ENCODE assay signal across 21 cellular contexts in the genomic region with DNA sequence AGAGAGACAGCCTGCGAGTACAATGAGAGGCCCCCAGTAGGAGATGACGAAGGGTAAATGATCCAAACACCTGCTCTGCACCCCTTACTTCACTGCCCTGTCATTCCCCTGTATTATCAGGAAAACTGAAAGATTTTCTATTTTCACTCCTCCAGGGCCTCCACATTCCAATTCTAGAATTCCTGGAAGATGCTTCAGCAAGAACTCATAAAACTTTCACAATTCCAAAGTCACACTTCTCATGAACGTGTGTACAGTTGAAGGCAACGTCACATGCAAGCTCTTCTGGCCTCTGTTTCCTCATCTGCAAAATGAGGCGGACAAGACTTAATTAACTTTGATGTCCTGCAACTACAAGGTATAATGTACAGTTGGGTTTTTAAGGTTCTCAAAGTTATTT.
DNase-seq lines count a peak whose midpoint lies in the region; ATAC-seq lines count a peak whose summit lies in the region.
"Had no signal": no experiment of that assay in that cellular context is flagged by ENCODE, and none has a peak within 500 bp of the region (broad histone marks: within the 10 kb centered on the region; RNA-seq: fewer than 3 reads in every experiment).

No MANE protein-coding gene starts in this region.

- H3K36me3 ChIP-seq in mesenchymal stem cell (ENCODE audit: control insufficient read depth in 1 of 2, insufficient read depth in 2 of 2, low read depth in 1 of 2, low read length in 2 of 2) (no peaks in the 10 kb centered on the region), skeletal muscle tissue (ENCODE audit: control insufficient read depth in 3 of 3, insufficient read depth in 3 of 3, low read length in 3 of 3) (no peaks in the 10 kb centered on the region)
- H3K36me3 ChIP-seq: thyroid gland, WERI-Rb-1 had no signal

- no peak overlapping the region for H2AK5ac ChIP-seq in mesenchymal stem cell (ENCODE audit: low read length, severe bottlenecking)

- no peak overlapping the region for H2BK15ac ChIP-seq in mesenchymal stem cell (ENCODE audit: low read depth, poor library complexity, severe bottlenecking)

- CTCF ChIA-PET in activated CD8-positive, alpha-beta memory T cell treated with anti-CD3 and anti-CD28 coated beads, Interleukin-2, amount 10 ng/mL, durations not matched to agents 7 days and 5 days (lab: Charles Lee), result interaction anchor here (0.6 to 2.1 kb wide), 2 partner anchors 9 to 657 kb away, joined by 3 to 7 read pairs; no protein-coding TSS in a partner anchor

- no peak overlapping the region for H3K4ac ChIP-seq in mesenchymal stem cell (ENCODE audit: low read depth in 1 of 2, low read length in 2 of 2)

- ATAC-seq in activated CD8-positive, alpha-beta memory T cell treated with anti-CD3 and anti-CD28 coated beads, Interleukin-2, amount 10 ng/mL, durations not matched to agents 7 days and 5 days, result no peak

- peaks cover 2% of the 10 kb centered on the region for H3K4me1 ChIP-seq in mesenchymal stem cell (ENCODE audit: control insufficient read depth, insufficient read depth, low read depth, low read length)
- H3K4me1 ChIP-seq in skeletal muscle tissue (ENCODE audit: control insufficient read depth in 3 of 3, insufficient read depth in 3 of 3, low read length in 3 of 3), result peaks cover 8 to 15% (median 11%) of the 10 kb centered on the region in 3 donors

- H3K9me3 Mint-ChIP-seq in activated CD8-positive, alpha-beta memory T cell treated with anti-CD3 and anti-CD28 coated beads, Interleukin-2, amount 10 ng/mL, durations not matched to agents 7 days and 5 days (ENCODE audit: low read depth), result no peaks in the 10 kb centered on the region
- H3K9me3 Mint-ChIP-seq: activated CD4-positive, alpha-beta memory T cell treated with anti-CD3 and anti-CD28 coated beads, Interleukin-2, amount 10 ng/mL, durations not matched to agents 7 days and 5 days; activated naive CD8-positive, alpha-beta T cell treated with anti-CD3 and anti-CD28 coated beads for 36 hours had no signal

- peak overlapping the region in 1 of 2 experiments; percentile 13 for H3K4me3 ChIP-seq in mesenchymal stem cell (ENCODE audit: insufficient read depth in 1 of 2, low read depth in 1 of 2, low read length in 2 of 2)
- H3K4me3 ChIP-seq in skeletal muscle tissue (ENCODE audit: low read length in 3 of 3), result no peak overlapping the region
- H3K4me3 ChIP-seq: thyroid gland had no signal

- no peak overlapping the region for H3K4me3 Mint-ChIP-seq in activated CD8-positive, alpha-beta memory T cell treated with anti-CD3 and anti-CD28 coated beads, Interleukin-2, amount 10 ng/mL, durations not matched to agents 7 days and 5 days
- H3K4me3 Mint-ChIP-seq: activated CD4-positive, alpha-beta memory T cell treated with anti-CD3 and anti-CD28 coated beads, Interleukin-2, amount 10 ng/mL, durations not matched to agents 7 days and 5 days; activated naive CD8-positive, alpha-beta T cell treated with anti-CD3 and anti-CD28 coated beads for 36 hours; central memory CD8-positive, alpha-beta T cell had no signal

- H3K27me3 ChIP-seq in mesenchymal stem cell (ENCODE audit: control insufficient read depth in 1 of 2, insufficient read depth in 1 of 2, low read length in 2 of 2) (no peaks in the 10 kb centered on the region), skeletal muscle tissue (ENCODE audit: control insufficient read depth in 3 of 3, insufficient read depth in 3 of 3, low read length in 3 of 3) (no peaks in the 10 kb centered on the region)
- H3K27me3 ChIP-seq: thyroid gland had no signal

- H2BK12ac ChIP-seq in mesenchymal stem cell (ENCODE audit: low read length in 2 of 2), result no peak overlapping the region

- no peak overlapping the region for H3K23ac ChIP-seq in mesenchymal stem cell (ENCODE audit: low read length in 2 of 2)

- H3K4me1 Mint-ChIP-seq in activated CD8-positive, alpha-beta memory T cell treated with anti-CD3 and anti-CD28 coated beads, Interleukin-2, amount 10 ng/mL, durations not matched to agents 7 days and 5 days, result peaks cover 3% of the 10 kb centered on the region

- no peak overlapping the region for H4K8ac ChIP-seq in mesenchymal stem cell (ENCODE audit: low read length)

- H3K4me2 ChIP-seq in mesenchymal stem cell (ENCODE audit: low read length, poor library complexity, severe bottlenecking), result no peak overlapping the region

- DNase-seq in GM04503 (ENCODE audit: low read depth) (peak; percentile 65), caudate nucleus (lab: John Stamatoyannopoulos, UW) (peak in 1 of 61 donors; percentile 1), mesenchymal stem cell (no peak), COR-L47 (lab: John Stamatoyannopoulos, UW) (no peak), HT-29 (ENCODE audit: low spot score) (no peak), iPS-NIHi7 (ENCODE audit: extremely low spot score) (no peak)
- no peak for DNase-seq in activated CD8-positive, alpha-beta memory T cell treated with anti-CD3 and anti-CD28 coated beads, Interleukin-2, amount 10 ng/mL, durations not matched to agents 7 days and 5 days
- DNase-seq: activated CD4-positive, alpha-beta memory T cell treated with anti-CD3 and anti-CD28 coated beads, Interleukin-2, amount 10 ng/mL, durations not matched to agents 7 days and 5 days; activated naive CD8-positive, alpha-beta T cell treated with anti-CD3 and anti-CD28 coated beads for 36 hours; activated T-cell treated with anti-CD3 and anti-CD28 coated beads, Interleukin-2, amount 50 U/mL, for 48 hours; DMS53; effector CD8-positive, alpha-beta T cell; foreskin melanocyte; NCI-H1436 treated with DMSO at 0.1 percent for 48 hours; NCI-H226; stimulated activated CD4-positive, alpha-beta T cell treated with anti-CD3 and anti-CD28 coated beads, Interleukin-12 subunit alpha, Interleukin-12 subunit beta, amount 100 ng/mL, for 4 hours; thyroid gland; WERI-Rb-1 had no signal

- H3K27ac Mint-ChIP-seq in activated CD8-positive, alpha-beta memory T cell treated with anti-CD3 and anti-CD28 coated beads, Interleukin-2, amount 10 ng/mL, durations not matched to agents 7 days and 5 days, result no peak overlapping the region
- H3K27ac Mint-ChIP-seq: activated CD4-positive, alpha-beta memory T cell treated with anti-CD3 and anti-CD28 coated beads, Interleukin-2, amount 10 ng/mL, durations not matched to agents 7 days and 5 days; activated naive CD8-positive, alpha-beta T cell treated with anti-CD3 and anti-CD28 coated beads for 36 hours had no signal

- no peak overlapping the region for H3K14ac ChIP-seq in mesenchymal stem cell (ENCODE audit: low read length in 2 of 2)

- no peak overlapping the region for H2BK120ac ChIP-seq in mesenchymal stem cell (ENCODE audit: low read depth, low read length)

- H3K79me1 ChIP-seq in mesenchymal stem cell (replicated peaks; ENCODE audit: low read length, poor library complexity, severe bottlenecking), result no peaks in the 10 kb centered on the region

- H3K9me3 ChIP-seq in mesenchymal stem cell (ENCODE audit: control insufficient read depth, low read length) (no peaks in the 10 kb centered on the region), skeletal muscle tissue (ENCODE audit: control insufficient read depth in 3 of 3, low read length in 3 of 3) (no peaks in the 10 kb centered on the region)
- H3K9me3 ChIP-seq: thyroid gland had no signal

- peak overlapping the region; percentile 69 for H3K9ac ChIP-seq in mesenchymal stem cell (ENCODE audit: low read length)
- no peak overlapping the region for H3K9ac ChIP-seq in skeletal muscle tissue (ENCODE audit: low read depth in 1 of 3, low read length in 3 of 3)

- no peak overlapping the region for H3K18ac ChIP-seq in mesenchymal stem cell (ENCODE audit: low read depth in 1 of 2, low read length in 2 of 2)

- H3K36me3 Mint-ChIP-seq in activated CD8-positive, alpha-beta memory T cell treated with anti-CD3 and anti-CD28 coated beads, Interleukin-2, amount 10 ng/mL, durations not matched to agents 7 days and 5 days, result peaks cover 2% of the 10 kb centered on the region
- H3K36me3 Mint-ChIP-seq: activated naive CD8-positive, alpha-beta T cell treated with anti-CD3 and anti-CD28 coated beads for 36 hours had no signal

- 91% methylated on average over 5 of the region's 5 CpGs for WGBS in mesenchymal stem cell

- H3K27me3 Mint-ChIP-seq in activated CD8-positive, alpha-beta memory T cell treated with anti-CD3 and anti-CD28 coated beads, Interleukin-2, amount 10 ng/mL, durations not matched to agents 7 days and 5 days, result peaks cover 9% of the 10 kb centered on the region
- H3K27me3 Mint-ChIP-seq: activated naive CD8-positive, alpha-beta T cell treated with anti-CD3 and anti-CD28 coated beads for 36 hours had no signal

- no peak overlapping the region for H4K91ac ChIP-seq in mesenchymal stem cell (ENCODE audit: low read length)

- peak overlapping the region; percentile 49 for H3K27ac ChIP-seq in caudate nucleus (ENCODE audit: low read depth, low read length)
- H3K27ac ChIP-seq in mesenchymal stem cell (ENCODE audit: low read length, poor library complexity, severe bottlenecking), result no peak overlapping the region
- peak overlapping the region; percentile 56 for H3K27ac ChIP-seq in skeletal muscle tissue (ENCODE audit: low read depth, low read length)
- H3K27ac ChIP-seq: RWPE1, thyroid gland, WERI-Rb-1 had no signal

- H2AFZ ChIP-seq in mesenchymal stem cell (ENCODE audit: low read depth, low read length), result no peak overlapping the region

- H2BK5ac ChIP-seq in mesenchymal stem cell (ENCODE audit: low read depth, low read length, poor library complexity, severe bottlenecking), result no peak overlapping the region
